Comparison of ENCODE assay signal across 9 cellular contexts in genomic region chr13:41546372-41547252, GRCh38.
DNase-seq lines count a peak whose midpoint lies in the region; ATAC-seq and TF ChIP-seq lines count a peak whose summit lies in the region.
"Had no signal": no experiment of that assay in that cellular context is flagged by ENCODE, and none has a peak within 500 bp of the region (broad histone marks: within the 10 kb centered on the region; RNA-seq: fewer than 3 reads in every experiment).

No MANE protein-coding gene starts in this region.

- H3K27me3 ChIP-seq in foreskin keratinocyte, result no peaks in the 10 kb centered on the region

- no peaks in the 10 kb centered on the region for H3K27me3 Mint-ChIP-seq in activated CD4-positive, alpha-beta T cell treated with anti-CD3 and anti-CD28 coated beads for 36 hours
- no peaks in the 10 kb centered on the region for H3K27me3 Mint-ChIP-seq in activated CD4-positive, alpha-beta T cell treated with anti-CD3 and anti-CD28 coated beads, Interleukin-2, amount 10 ng/mL, durations not matched to agents 24 days and 14 days
- H3K27me3 Mint-ChIP-seq in stimulated activated naive CD8-positive, alpha-beta T cell treated with anti-CD3 and anti-CD28 coated beads, Interleukin-15, amount 100 ng/mL, for 72 hours, result peaks cover 8% of the 10 kb centered on the region

- H3K36me3 Mint-ChIP-seq in activated CD4-positive, alpha-beta T cell treated with anti-CD3 and anti-CD28 coated beads for 36 hours (ENCODE audit: low read depth), result no peaks in the 10 kb centered on the region
- H3K36me3 Mint-ChIP-seq in activated CD4-positive, alpha-beta T cell treated with anti-CD3 and anti-CD28 coated beads, Interleukin-2, amount 10 ng/mL, durations not matched to agents 24 days and 14 days (ENCODE audit: low read depth), result peaks cover 2% of the 10 kb centered on the region

- intact Hi-C loops in activated CD4-positive, alpha-beta T cell treated with anti-CD3 and anti-CD28 coated beads for 36 hours (cut with DNase I, micrococcal nuclease), result no loop called here
- intact Hi-C loops in activated CD4-positive, alpha-beta T cell treated with anti-CD3 and anti-CD28 coated beads, Interleukin-2, amount 10 ng/mL, durations not matched to agents 24 days and 14 days (cut with micrococcal nuclease), result no loop called here

- H3K27ac ChIP-seq in foreskin keratinocyte, result no peak overlapping the region
- H3K27ac ChIP-seq: A549 had no signal

- TF ChIP-seq CTCF in foreskin keratinocyte (conservative IDR thresholded peaks at IDR 0.05), result no peak

- CTCF ChIA-PET in activated CD4-positive, alpha-beta T cell treated with anti-CD3 and anti-CD28 coated beads for 36 hours (lab: Charles Lee), result no interaction called here

- peaks cover 21% of the 10 kb centered on the region for H3K4me1 Mint-ChIP-seq in activated CD4-positive, alpha-beta T cell treated with anti-CD3 and anti-CD28 coated beads for 36 hours
- peaks cover 21% of the 10 kb centered on the region for H3K4me1 Mint-ChIP-seq in activated CD4-positive, alpha-beta T cell treated with anti-CD3 and anti-CD28 coated beads, Interleukin-2, amount 10 ng/mL, durations not matched to agents 24 days and 14 days
- H3K4me1 Mint-ChIP-seq in stimulated activated naive CD8-positive, alpha-beta T cell treated with anti-CD3 and anti-CD28 coated beads, Interleukin-15, amount 100 ng/mL, for 72 hours, result peaks cover 29% of the 10 kb centered on the region

- no peak overlapping the region for H3K27ac Mint-ChIP-seq in activated CD4-positive, alpha-beta T cell treated with anti-CD3 and anti-CD28 coated beads for 36 hours
- no peak overlapping the region for H3K27ac Mint-ChIP-seq in activated CD4-positive, alpha-beta T cell treated with anti-CD3 and anti-CD28 coated beads, Interleukin-2, amount 10 ng/mL, durations not matched to agents 24 days and 14 days
- peak overlapping the region in 1 of 2 donors; percentile 63 for H3K27ac Mint-ChIP-seq in stimulated activated naive CD8-positive, alpha-beta T cell treated with anti-CD3 and anti-CD28 coated beads, Interleukin-15, amount 100 ng/mL, for 72 hours

- H3K4me3 Mint-ChIP-seq in activated CD4-positive, alpha-beta T cell treated with anti-CD3 and anti-CD28 coated beads for 36 hours, result no peak overlapping the region
- H3K4me3 Mint-ChIP-seq in activated CD4-positive, alpha-beta T cell treated with anti-CD3 and anti-CD28 coated beads, Interleukin-2, amount 10 ng/mL, durations not matched to agents 24 days and 14 days, result no peak overlapping the region
- H3K4me3 Mint-ChIP-seq in stimulated activated naive CD8-positive, alpha-beta T cell treated with anti-CD3 and anti-CD28 coated beads, Interleukin-15, amount 100 ng/mL, for 72 hours, result no peak overlapping the region

- POLR2A ChIA-PET in activated CD4-positive, alpha-beta T cell treated with anti-CD3 and anti-CD28 coated beads for 36 hours (lab: Charles Lee), result interaction anchor here (0.6 kb wide), 1 partner anchor 89 kb away, joined by 3 read pairs; the partner anchor contains the start of gene RGCC

- peak; percentile 55 for DNase-seq in activated CD4-positive, alpha-beta T cell treated with anti-CD3 and anti-CD28 coated beads for 36 hours
- DNase-seq in activated CD4-positive, alpha-beta T cell treated with anti-CD3 and anti-CD28 coated beads, Interleukin-2, amount 10 ng/mL, durations not matched to agents 24 days and 14 days, result no peak
- DNase-seq in foreskin keratinocyte (peak; percentile 78 to 90), GM19238 (ENCODE audit: insufficient read length, low spot score) (no peak)
- peak in 1 of 2 donors; percentile 19 for DNase-seq in stimulated activated naive CD8-positive, alpha-beta T cell treated with anti-CD3 and anti-CD28 coated beads, Interleukin-15, amount 100 ng/mL, for 72 hours

- ATAC-seq in activated CD4-positive, alpha-beta T cell treated with anti-CD3 and anti-CD28 coated beads for 36 hours, result peak; percentile 91
- ATAC-seq in SK-N-SH treated with all-trans-retinoic acid at 6 μM for 48 hours (peak; percentile 64; the same call in 2 of the 3 replicates), foreskin keratinocyte (peak; percentile 89), HG02798 (IDR thresholded peaks at IDR 0.05; ENCODE audit: poor library complexity, unreplicated experiment) (no peak), HG02610 (IDR thresholded peaks at IDR 0.05; ENCODE audit: unreplicated experiment) (no peak)
- peak; percentile 74 for ATAC-seq in stimulated activated naive CD8-positive, alpha-beta T cell treated with anti-CD3 and anti-CD28 coated beads, Interleukin-15, amount 100 ng/mL, for 72 hours

- H3K4me1 ChIP-seq in foreskin keratinocyte, result peaks cover 21% of the 10 kb centered on the region
- H3K4me1 ChIP-seq: A549 had no signal

- peaks cover 2% of the 10 kb centered on the region for H3K9me3 Mint-ChIP-seq in activated CD4-positive, alpha-beta T cell treated with anti-CD3 and anti-CD28 coated beads for 36 hours (ENCODE audit: low read depth)
- H3K9me3 Mint-ChIP-seq in activated CD4-positive, alpha-beta T cell treated with anti-CD3 and anti-CD28 coated beads, Interleukin-2, amount 10 ng/mL, durations not matched to agents 24 days and 14 days, result peaks cover 8% of the 10 kb centered on the region
- peaks cover 0 to 9% of the 10 kb centered on the region in 2 donors for H3K9me3 Mint-ChIP-seq in stimulated activated naive CD8-positive, alpha-beta T cell treated with anti-CD3 and anti-CD28 coated beads, Interleukin-15, amount 100 ng/mL, for 72 hours

TF ChIP-seq in SK-N-SH treated with all-trans-retinoic acid at 6 μM for 48 hours, 23 proteins besides CTCF, POLR2A, EP300 and RAD21:
- TF ChIP-seq SNAI2 (CRISPR knock-in tag; IDR thresholded peaks at IDR 0.05), result no peak
- TF ChIP-seq ZFP3 (CRISPR knock-in tag; IDR thresholded peaks at IDR 0.05), result no peak
- no peak for TF ChIP-seq OSR1 (CRISPR knock-in tag; IDR thresholded peaks at IDR 0.05)
- no peak for TF ChIP-seq ARNTL (CRISPR knock-in tag; IDR thresholded peaks at IDR 0.05; ENCODE audit: borderline replicate concordance, low read depth)

Comparison
In these comparisons a context has a peak if more than half of its experiments do, and no peak if none do; other contexts are left out.
1. DNase-seq: peak in activated CD4-positive, alpha-beta T cell treated with anti-CD3 and anti-CD28 coated beads for 36 hours (single experiment) and foreskin keratinocyte (2 of 2); none in activated CD4-positive, alpha-beta T cell treated with anti-CD3 and anti-CD28 coated beads, Interleukin-2, amount 10 ng/mL, durations not matched to agents 24 days and 14 days (single experiment) and GM19238 (single experiment).
2. ATAC-seq: peak in activated CD4-positive, alpha-beta T cell treated with anti-CD3 and anti-CD28 coated beads for 36 hours (single experiment), SK-N-SH treated with all-trans-retinoic acid at 6 μM for 48 hours (single experiment), foreskin keratinocyte (single experiment) and stimulated activated naive CD8-positive, alpha-beta T cell treated with anti-CD3 and anti-CD28 coated beads, Interleukin-15, amount 100 ng/mL, for 72 hours (single experiment); none in HG02798 (single experiment) and HG02610 (single experiment).